Comparison of ENCODE assay signal across 8 cellular contexts in genomic region chr1:111570781-111571181, GRCh38. TPM values are rescaled to one million over a fixed set of nuclear protein-coding genes. Genes with fewer than 3 reads are reported as not detected.
DNase-seq lines count a peak whose midpoint lies in the region; ATAC-seq and TF ChIP-seq lines count a peak whose summit lies in the region.

No MANE protein-coding gene starts in this region.

- H3K36me3 Mint-ChIP-seq in activated CD4-positive, alpha-beta memory T cell treated with anti-CD3 and anti-CD28 coated beads, Interleukin-2, amount 10 ng/mL, durations not matched to agents 7 days and 5 days (ENCODE audit: low read depth) = peaks cover 3% of the 10 kb centered on the region

- H3K4me1 Mint-ChIP-seq in activated CD4-positive, alpha-beta memory T cell treated with anti-CD3 and anti-CD28 coated beads, Interleukin-2, amount 10 ng/mL, durations not matched to agents 7 days and 5 days = peaks cover 9% of the 10 kb centered on the region

- TF ChIP-seq CTCF in BJ (IDR thresholded peaks at IDR 0.05; ENCODE audit: insufficient read depth, low read depth, low read length) (peak; percentile 27; the same call in 1 of the 2 replicates), gastroesophageal sphincter (IDR thresholded peaks at IDR 0.05) (peak in 3 of 4 experiments; percentile 24 to 35 (median 31))

- H3K27me3 ChIP-seq in BJ (ENCODE audit: control insufficient read depth, insufficient read depth, low read length) (no peaks in the 10 kb centered on the region), gastroesophageal sphincter (no peaks in the 10 kb centered on the region)

- CTCF ChIA-PET in BJ (lab: Yijun Ruan, JAX) = interaction anchor here (0.7 to 1.7 kb wide), 2 partner anchors 63 to 989 kb away, joined by 3 to 6 read pairs; no protein-coding TSS in a partner anchor
- CTCF ChIA-PET in activated CD4-positive, alpha-beta memory T cell treated with anti-CD3 and anti-CD28 coated beads, Interleukin-2, amount 10 ng/mL, durations not matched to agents 7 days and 5 days (lab: Charles Lee) = interaction anchor here (1.0 to 1.1 kb wide), 3 partner anchors 33 to 63 kb away, joined by 3 to 6 read pairs (median 3); no protein-coding TSS in a partner anchor

- H3K4me3 ChIP-seq in BJ (ENCODE audit: low read depth, low read length) (no peak overlapping the region), gastroesophageal sphincter (no peak overlapping the region)

- peaks cover 2% of the 10 kb centered on the region for H3K9me3 Mint-ChIP-seq in activated CD4-positive, alpha-beta memory T cell treated with anti-CD3 and anti-CD28 coated beads, Interleukin-2, amount 10 ng/mL, durations not matched to agents 7 days and 5 days

- ATAC-seq in HG03378 (IDR thresholded peaks at IDR 0.05; ENCODE audit: unreplicated experiment) = peak; percentile 50
- no peak for ATAC-seq in gastroesophageal sphincter

- H3K27ac ChIP-seq in gastroesophageal sphincter = no peak overlapping the region

- H3K4me3 Mint-ChIP-seq in activated CD4-positive, alpha-beta memory T cell treated with anti-CD3 and anti-CD28 coated beads, Interleukin-2, amount 10 ng/mL, durations not matched to agents 7 days and 5 days = no peak overlapping the region

- POLR2A ChIA-PET in BJ (lab: Charles Lee) = no interaction called here
- POLR2A ChIA-PET in activated CD4-positive, alpha-beta memory T cell treated with anti-CD3 and anti-CD28 coated beads, Interleukin-2, amount 10 ng/mL, durations not matched to agents 7 days and 5 days (lab: Charles Lee) = interaction anchor here (1.1 kb wide), 2 partner anchors 33 to 52 kb away, joined by 3 to 4 read pairs; no protein-coding TSS in a partner anchor

- H3K27ac Mint-ChIP-seq in activated CD4-positive, alpha-beta memory T cell treated with anti-CD3 and anti-CD28 coated beads, Interleukin-2, amount 10 ng/mL, durations not matched to agents 7 days and 5 days = no peak overlapping the region

- H3K9me3 ChIP-seq in gastroesophageal sphincter = no peaks in the 10 kb centered on the region

- H3K4me1 ChIP-seq in gastroesophageal sphincter = peaks cover 5 to 22% (median 9%) of the 10 kb centered on the region in 3 donors

- no peaks in the 10 kb centered on the region for H3K36me3 ChIP-seq in BJ (ENCODE audit: control insufficient read depth, insufficient read depth, low read length)
- no peaks in the 10 kb centered on the region for H3K36me3 ChIP-seq in gastroesophageal sphincter

- no peak for TF ChIP-seq POLR2A in gastroesophageal sphincter (IDR thresholded peaks at IDR 0.05)

- no peaks in the 10 kb centered on the region for H3K27me3 Mint-ChIP-seq in activated CD4-positive, alpha-beta memory T cell treated with anti-CD3 and anti-CD28 coated beads, Interleukin-2, amount 10 ng/mL, durations not matched to agents 7 days and 5 days

- no peak for TF ChIP-seq EP300 in gastroesophageal sphincter (IDR thresholded peaks at IDR 0.05)

- DNase-seq in BJ (ENCODE audit: low read depth) = no peak
- peak; percentile 33 for DNase-seq in activated CD4-positive, alpha-beta memory T cell treated with anti-CD3 and anti-CD28 coated beads, Interleukin-2, amount 10 ng/mL, durations not matched to agents 7 days and 5 days
- DNase-seq in stimulated activated CD8-positive, alpha-beta memory T cell treated with anti-CD3 and anti-CD28 coated beads, Interleukin-12 subunit alpha, Interleukin-12 subunit beta, amount 100 ng/mL, for 4 hours (ENCODE audit: low read depth) = peak; percentile 13
- DNase-seq in anterior cingulate cortex (lab: John Stamatoyannopoulos, UW) = no peak
- no peak for DNase-seq in NCI-H510A treated with DMSO at 0.1 percent for 48 hours (lab: John Stamatoyannopoulos, UW)
- DNase-seq in A172 (ENCODE audit: low spot score) = no peak

- WGBS in gastroesophageal sphincter (ENCODE audit: low coverage in 1 of 2), 2 donors = 82% methylated on average over 2 of the region's 2 CpGs; no CpG with 5 or more reads in 1 of the 2 donors

RNA-seq across cellular contexts. Expression of gene RAP1A, which starts 48.8 kb away (rescaled TPM):
- polyA plus RNA-seq in BJ (2011; rRNA removed) = 20.5 and 50.9 TPM in 2 replicates
- 9.3 and 9.7 TPM in 2 replicates for polyA minus RNA-seq in BJ (2011; rRNA and poly(A)+ RNA removed)
- 100 to 1,000 TPM; 219 to 221 TPM for total RNA-seq in activated CD4-positive, alpha-beta memory T cell treated with anti-CD3 and anti-CD28 coated beads, Interleukin-2, amount 10 ng/mL, durations not matched to agents 7 days and 5 days
- 100 to 1,000 TPM; 177 to 268 (median 214) TPM for total RNA-seq in gastroesophageal sphincter
- 27.9 and 34.5 TPM in 2 replicates for total RNA-seq in A172 (2014; rRNA removed; shearing (Covaris generic))

Comparison
In these comparisons a context has a peak if more than half of its experiments do, and no peak if none do; other contexts are left out.
1. DNase-seq: peak in activated CD4-positive, alpha-beta memory T cell treated with anti-CD3 and anti-CD28 coated beads, Interleukin-2, amount 10 ng/mL, durations not matched to agents 7 days and 5 days (single experiment) and stimulated activated CD8-positive, alpha-beta memory T cell treated with anti-CD3 and anti-CD28 coated beads, Interleukin-12 subunit alpha, Interleukin-12 subunit beta, amount 100 ng/mL, for 4 hours (single experiment); none in BJ (single experiment), anterior cingulate cortex (0 of 58), NCI-H510A treated with DMSO at 0.1 percent for 48 hours (single experiment) and A172 (single experiment).